20 cellular contexts compared by ENCODE assay signal in the genomic region with DNA sequence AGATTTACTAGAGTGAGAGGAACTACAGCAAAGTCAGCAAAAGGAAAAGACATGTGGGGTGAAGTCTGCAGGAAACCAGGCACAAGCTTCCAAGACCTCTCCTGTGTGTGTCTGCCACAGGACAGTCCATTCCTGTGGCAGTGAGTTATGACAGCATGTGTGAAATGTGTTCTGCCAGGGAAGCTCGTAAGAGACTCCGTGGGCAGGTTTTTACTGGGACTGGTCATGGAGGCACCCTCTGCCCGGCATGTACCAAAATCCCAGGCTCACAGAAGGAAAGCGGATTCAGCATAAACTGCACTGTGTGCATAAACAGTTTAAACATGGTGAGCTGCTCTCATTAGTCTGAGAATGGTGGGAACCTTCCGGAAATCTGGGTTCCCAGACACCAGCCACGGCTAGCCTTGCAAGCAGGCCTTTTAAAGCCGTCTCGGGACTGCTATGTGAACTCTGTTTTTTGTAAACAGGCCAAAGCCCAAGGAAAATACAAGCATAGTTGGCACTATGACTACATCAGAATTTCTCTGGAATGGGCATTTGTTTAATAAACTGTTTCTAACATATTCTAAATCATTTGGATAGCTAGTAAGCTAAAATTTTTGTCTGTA.
DNase-seq lines count a peak whose midpoint lies in the region; ATAC-seq and TF ChIP-seq lines count a peak whose summit lies in the region.
"Had no signal": no experiment of that assay in that cellular context is flagged by ENCODE, and none has a peak within 500 bp of the region (broad histone marks: within the 10 kb centered on the region; RNA-seq: fewer than 3 reads in every experiment).

No MANE protein-coding gene starts in this region.

- H3K56ac ChIP-seq in mesendoderm (ENCODE audit: low read length) = no peak overlapping the region

- H3K4me1 ChIP-seq in GM23248 (ENCODE audit: insufficient read depth) (no peaks in the 10 kb centered on the region), mesendoderm (ENCODE audit: control insufficient read depth, low read depth, low read length) (peaks cover 2% of the 10 kb centered on the region), skeletal muscle tissue (ENCODE audit: control insufficient read depth in 3 of 3, insufficient read depth in 3 of 3, low read length in 3 of 3) (peaks cover 7 to 10% (median 8%) of the 10 kb centered on the region in 3 donors), esophagus squamous epithelium (peaks cover 0 to 3% (median 0%) of the 10 kb centered on the region in 3 donors)
- H3K4me1 ChIP-seq: parathyroid adenoma, SJCRH30 had no signal

- no peak overlapping the region for H4K5ac ChIP-seq in mesendoderm (ENCODE audit: low read length)

- no peak overlapping the region for H2AFZ ChIP-seq in GM23248
- H2AFZ ChIP-seq: parathyroid adenoma had no signal

- H3K36me3 ChIP-seq in GM23248 (ENCODE audit: low read depth) (no peaks in the 10 kb centered on the region), brain microvascular endothelial cell (replicated peaks) (no peaks in the 10 kb centered on the region), mesendoderm (ENCODE audit: control insufficient read depth, insufficient read depth, low read length) (no peaks in the 10 kb centered on the region), skeletal muscle tissue (ENCODE audit: control insufficient read depth in 3 of 3, insufficient read depth in 3 of 3, low read length in 3 of 3) (no peaks in the 10 kb centered on the region), esophagus squamous epithelium (no peaks in the 10 kb centered on the region)
- H3K36me3 ChIP-seq: HAP-1, SJCRH30 had no signal

- H3K4me3 ChIP-seq in GM23248 (no peak overlapping the region), brain microvascular endothelial cell (ENCODE audit: low read depth, low read length) (no peak overlapping the region), mesendoderm (ENCODE audit: low read length) (no peak overlapping the region), skeletal muscle tissue (ENCODE audit: low read length in 3 of 3) (peak overlapping the region; percentile 38 to 45 (median 42)), esophagus squamous epithelium (no peak overlapping the region)
- H3K4me3 ChIP-seq: HAP-1, SJCRH30 had no signal

- H4K8ac ChIP-seq in mesendoderm (ENCODE audit: low read depth, low read length) = no peak overlapping the region

- H3K79me1 ChIP-seq in mesendoderm (ENCODE audit: low read length) = peaks cover 3% of the 10 kb centered on the region

- no peak overlapping the region for H3K4ac ChIP-seq in mesendoderm (ENCODE audit: low read depth, low read length)

- H2BK5ac ChIP-seq in mesendoderm (ENCODE audit: low read length) = no peak overlapping the region

- no peaks in the 10 kb centered on the region for H3K9me2 ChIP-seq in GM23248 (ENCODE audit: insufficient read depth)

- no peak overlapping the region for H2BK120ac ChIP-seq in mesendoderm (ENCODE audit: low read depth, low read length)

- H3K9me3 ChIP-seq in GM23248 (ENCODE audit: low read depth) = no peaks in the 10 kb centered on the region
- no peaks in the 10 kb centered on the region for H3K9me3 ChIP-seq in skeletal muscle tissue (ENCODE audit: control insufficient read depth in 3 of 3, low read length in 3 of 3)
- no peaks in the 10 kb centered on the region for H3K9me3 ChIP-seq in esophagus squamous epithelium
- H3K9me3 ChIP-seq: HAP-1, SJCRH30 had no signal

- H4K20me1 ChIP-seq in GM23248 (ENCODE audit: insufficient read depth) = no peaks in the 10 kb centered on the region

- H3K18ac ChIP-seq in mesendoderm (ENCODE audit: low read length) = peak overlapping the region; percentile 39

- no peaks in the 10 kb centered on the region for H3K79me2 ChIP-seq in GM23248 (ENCODE audit: insufficient read depth)
- H3K79me2 ChIP-seq in mesendoderm (ENCODE audit: control insufficient read depth, insufficient read depth, low read length) = no peaks in the 10 kb centered on the region
- H3K79me2 ChIP-seq: parathyroid adenoma had no signal

- H3K4me2 ChIP-seq in GM23248 (ENCODE audit: unreplicated experiment) (no peak overlapping the region), mesendoderm (ENCODE audit: low read length) (no peak overlapping the region)

- ATAC-seq in GM21447 (IDR thresholded peaks at IDR 0.05; ENCODE audit: unreplicated experiment) = no peak
- ATAC-seq: left lobe of liver had no signal

- no peak overlapping the region for H3K27ac ChIP-seq in GM23248
- no peak overlapping the region for H3K27ac ChIP-seq in brain microvascular endothelial cell
- H3K27ac ChIP-seq in mesendoderm (ENCODE audit: low read depth, low read length) = no peak overlapping the region
- H3K27ac ChIP-seq in skeletal muscle tissue (ENCODE audit: low read depth, low read length) = no peak overlapping the region
- no peak overlapping the region for H3K27ac ChIP-seq in esophagus squamous epithelium
- H3K27ac ChIP-seq: parathyroid adenoma, SJCRH30 had no signal

- TF ChIP-seq CTCF in brain microvascular endothelial cell (IDR thresholded peaks at IDR 0.05; ENCODE audit: low read depth, low read length, missing control alignments) = no peak
- no peak for TF ChIP-seq CTCF in esophagus squamous epithelium (IDR thresholded peaks at IDR 0.05)

- intact Hi-C loops in esophagus squamous epithelium (cut with DNase I) = no loop called here

- in situ Hi-C loops in GM23248 (cut with MboI) (no loop called here), brain microvascular endothelial cell (cut with HindIII; ENCODE audit: low pct_ligation_motif_present, low sequenced_read_pairs) (no loop called here)

- WGBS in GM23248 (ENCODE audit: low coverage in 1 of 2, low lambda C conversion rate in 2 of 2, missing lambda C conversion rate in 2 of 2), 2 experiments = 8% methylated on average over 8 of the region's 8 CpGs
- no CpG with 5 or more reads among the region's 8 CpGs for WGBS in mesendoderm (ENCODE audit: extremely low coverage, insufficient coverage, low lambda C conversion rate)
- 73 to 96% methylated on average over 3 to 5 of the region's 8 CpGs for WGBS in esophagus squamous epithelium, 2 donors

- H3K9ac ChIP-seq in GM23248 (no peak overlapping the region), mesendoderm (ENCODE audit: low read length) (no peak overlapping the region), skeletal muscle tissue (ENCODE audit: low read depth in 1 of 3, low read length in 3 of 3) (peak overlapping the region; percentile 33 to 86 (median 63))
- H3K9ac ChIP-seq: parathyroid adenoma had no signal

- H3F3A ChIP-seq in GM23248 (ENCODE audit: insufficient read depth) = no peaks in the 10 kb centered on the region

- no peak overlapping the region for H3K23ac ChIP-seq in mesendoderm (ENCODE audit: low read length)

- H2AK5ac ChIP-seq in mesendoderm (ENCODE audit: low read length) = no peak overlapping the region

- DNase-seq in GM23248 (peak; percentile 2), brain microvascular endothelial cell (peak; percentile 6), mesendoderm (no peak), esophagus squamous epithelium (lab: John Stamatoyannopoulos, UW) (no peak), medulla oblongata (ENCODE audit: extremely low spot score) (no peak)
- no peak for DNase-seq in activated CD4-positive, alpha-beta T cell treated with anti-CD3 and anti-CD28 coated beads, Interleukin-2, amount 50 U/mL, for 4 hours
- DNase-seq: activated CD4-positive, alpha-beta T cell treated with anti-CD3 and anti-CD28 coated beads for 48 hours; activated naive CD4-positive, alpha-beta T cell treated with anti-CD3 and anti-CD28 coated beads, Interleukin-2, amount 10 ng/mL, durations not matched to agents 7 days and 5 days; activated T-cell treated with anti-CD3 and anti-CD28 coated beads for 4 hours; AML-193; COR-L47; naive B cell; NCI-H2029; NCI-H510A treated with DMSO at 0.1 percent for 48 hours; SJCRH30 had no signal

- H3K27me3 ChIP-seq in GM23248 (replicated peaks; ENCODE audit: insufficient read depth) (no peaks in the 10 kb centered on the region), brain microvascular endothelial cell (replicated peaks) (no peaks in the 10 kb centered on the region), mesendoderm (ENCODE audit: insufficient read depth, low read length, poor library complexity) (no peaks in the 10 kb centered on the region), skeletal muscle tissue (ENCODE audit: control insufficient read depth in 3 of 3, insufficient read depth in 3 of 3, low read length in 3 of 3) (no peaks in the 10 kb centered on the region), esophagus squamous epithelium (no peaks in the 10 kb centered on the region)
- H3K27me3 ChIP-seq: SJCRH30 had no signal

- no peak for TF ChIP-seq POLR2A in esophagus squamous epithelium (IDR thresholded peaks at IDR 0.05)

- H2BK15ac ChIP-seq in mesendoderm (replicated peaks; ENCODE audit: low read depth) = no peak overlapping the region

Comparison
In these comparisons a context has a peak if more than half of its experiments do, and no peak if none do; other contexts are left out.
1. DNase-seq: peak in GM23248 (single experiment) and brain microvascular endothelial cell (single experiment); none in mesendoderm (single experiment), esophagus squamous epithelium (single experiment), medulla oblongata (single experiment) and activated CD4-positive, alpha-beta T cell treated with anti-CD3 and anti-CD28 coated beads, Interleukin-2, amount 50 U/mL, for 4 hours (0 of 2).
2. H3K4me3 ChIP-seq: peak in skeletal muscle tissue (3 of 3); none in GM23248 (single experiment), brain microvascular endothelial cell (single experiment), mesendoderm (single experiment) and esophagus squamous epithelium (0 of 4).
3. H3K9ac ChIP-seq: peak in skeletal muscle tissue (3 of 3); none in GM23248 (single experiment) and mesendoderm (single experiment).